18 cellular contexts compared by ENCODE assay signal in the genomic region with DNA sequence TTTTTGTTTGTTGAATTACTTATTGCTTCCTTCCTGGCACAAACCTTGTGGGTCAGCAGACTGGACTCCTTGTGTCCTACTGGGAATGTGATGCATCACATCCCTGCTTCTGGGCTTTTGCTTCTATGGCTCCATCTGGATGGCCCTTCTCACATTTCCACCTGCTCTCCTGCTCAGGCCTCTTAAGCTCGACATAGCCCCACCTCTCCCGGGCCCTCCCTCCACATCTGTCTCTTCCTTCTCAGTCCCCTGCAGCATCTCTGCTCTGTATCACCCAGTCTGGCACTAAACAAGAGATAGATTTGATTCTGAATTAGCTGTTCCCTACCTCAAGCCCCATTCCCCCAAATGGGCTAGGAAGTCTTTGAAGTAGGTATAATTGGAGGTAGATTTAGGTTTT.
DNase-seq lines count a peak whose midpoint lies in the region; ATAC-seq and TF ChIP-seq lines count a peak whose summit lies in the region.
"Had no signal": no experiment of that assay in that cellular context is flagged by ENCODE, and none has a peak within 500 bp of the region (broad histone marks: within the 10 kb centered on the region; RNA-seq: fewer than 3 reads in every experiment).

No MANE protein-coding gene starts in this region.

- H3K27me3 Mint-ChIP-seq in WTC11 (ENCODE audit: low read depth), result no peaks in the 10 kb centered on the region

- no peaks in the 10 kb centered on the region for H3K36me3 Mint-ChIP-seq in WTC11

- H3K4me3 Mint-ChIP-seq in WTC11, result no peak overlapping the region
- H3K4me3 Mint-ChIP-seq: CD4-positive, alpha-beta T cell; HFFc6 had no signal

- POLR2A ChIA-PET in WTC11 (lab: Charles Lee), result interaction anchor here (0.6 kb wide), 2 partner anchors 26 to 1221 kb away, joined by 3 to 4 read pairs; no protein-coding TSS in a partner anchor

- peak; percentile 17 for DNase-seq in DMS 273 (lab: John Stamatoyannopoulos, UW; ENCODE audit: unreplicated experiment)
- no peak for DNase-seq in DMS 273 treated with DMSO at 0.1 percent for 48 hours (lab: John Stamatoyannopoulos, UW)
- peak; percentile 31 for DNase-seq in NCI-H510A treated with DMSO at 0.1 percent for 48 hours (lab: John Stamatoyannopoulos, UW)
- no peak for DNase-seq in NCI-H510A (lab: John Stamatoyannopoulos, UW)
- DNase-seq in WTC11 (ENCODE audit: low spot score), result no peak
- DNase-seq in SKM-1 (lab: John Stamatoyannopoulos, UW; ENCODE audit: unreplicated experiment), result no peak
- no peak for DNase-seq in HUDEP-2 (lab: John Stamatoyannopoulos, UW; ENCODE audit: unreplicated experiment in 76 of 76)
- DNase-seq: AML-193; Caco-2; CD4-positive, alpha-beta T cell; DMS79 treated with DMSO at 0.1 percent for 48 hours; GF-D8; GOT3; H7; HFFc6; IMR-90 had no signal

- no peak for TF ChIP-seq CTCF in WTC11 (IDR thresholded peaks at IDR 0.05)

- H3K27ac Mint-ChIP-seq in WTC11, result no peak overlapping the region
- H3K27ac Mint-ChIP-seq: CD4-positive, alpha-beta T cell; HFFc6 had no signal

- H3K9me3 Mint-ChIP-seq in WTC11, result no peaks in the 10 kb centered on the region
- H3K9me3 Mint-ChIP-seq: CD4-positive, alpha-beta T cell had no signal

- H3K4me1 Mint-ChIP-seq in WTC11, result no peaks in the 10 kb centered on the region

- peak; percentile 60 for ATAC-seq in WTC11
- ATAC-seq: A549, HCT116 had no signal

- CTCF ChIA-PET in WTC11 (lab: Charles Lee), result interaction anchor here (0.9 to 1.7 kb wide), 2 partner anchors 79 to 207 kb away, joined by 3 to 4 read pairs; no protein-coding TSS in a partner anchor

TF ChIP-seq in WTC11, 78 proteins besides CTCF, POLR2A, EP300 and RAD21 (continues in another document):
- TF ChIP-seq ZMAT4 (CRISPR knock-in tag; IDR thresholded peaks at IDR 0.05) (no peak), TEAD4 (CRISPR knock-in tag; IDR thresholded peaks at IDR 0.05) (no peak), IRF1 (CRISPR knock-in tag; IDR thresholded peaks at IDR 0.05) (no peak), NR2C2 (CRISPR knock-in tag; IDR thresholded peaks at IDR 0.05) (no peak), EMX1 (CRISPR knock-in tag; IDR thresholded peaks at IDR 0.05) (no peak), ZNF671 (CRISPR knock-in tag; IDR thresholded peaks at IDR 0.05) (no peak), RORB (CRISPR knock-in tag; IDR thresholded peaks at IDR 0.05) (no peak), RELA (CRISPR knock-in tag; IDR thresholded peaks at IDR 0.05; ENCODE audit: borderline replicate concordance) (no peak), CDX4 (CRISPR knock-in tag; IDR thresholded peaks at IDR 0.05; ENCODE audit: borderline replicate concordance) (no peak), SMAD4 (CRISPR knock-in tag; IDR thresholded peaks at IDR 0.05) (no peak), ATF6 (CRISPR knock-in tag; IDR thresholded peaks at IDR 0.05) (no peak), ZNF423 (CRISPR knock-in tag; IDR thresholded peaks at IDR 0.05) (no peak), FOXK1 (CRISPR knock-in tag; IDR thresholded peaks at IDR 0.05) (no peak), ESRRA (CRISPR knock-in tag; IDR thresholded peaks at IDR 0.05; ENCODE audit: borderline replicate concordance) (no peak), CREB1 (CRISPR knock-in tag; IDR thresholded peaks at IDR 0.05) (no peak)
- TF ChIP-seq, protein P1, sequence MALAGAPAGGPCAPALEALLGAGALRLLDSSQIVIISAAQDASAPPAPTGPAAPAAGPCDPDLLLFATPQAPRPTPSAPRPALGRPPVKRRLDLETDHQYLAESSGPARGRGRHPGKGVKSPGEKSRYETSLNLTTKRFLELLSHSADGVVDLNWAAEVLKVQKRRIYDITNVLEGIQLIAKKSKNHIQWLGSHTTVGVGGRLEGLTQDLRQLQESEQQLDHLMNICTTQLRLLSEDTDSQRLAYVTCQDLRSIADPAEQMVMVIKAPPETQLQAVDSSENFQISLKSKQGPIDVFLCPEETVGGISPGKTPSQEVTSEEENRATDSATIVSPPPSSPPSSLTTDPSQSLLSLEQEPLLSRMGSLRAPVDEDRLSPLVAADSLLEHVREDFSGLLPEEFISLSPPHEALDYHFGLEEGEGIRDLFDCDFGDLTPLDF (CRISPR knock-in tag; IDR thresholded peaks at IDR 0.05), result no peak
- TF ChIP-seq, protein P2, sequence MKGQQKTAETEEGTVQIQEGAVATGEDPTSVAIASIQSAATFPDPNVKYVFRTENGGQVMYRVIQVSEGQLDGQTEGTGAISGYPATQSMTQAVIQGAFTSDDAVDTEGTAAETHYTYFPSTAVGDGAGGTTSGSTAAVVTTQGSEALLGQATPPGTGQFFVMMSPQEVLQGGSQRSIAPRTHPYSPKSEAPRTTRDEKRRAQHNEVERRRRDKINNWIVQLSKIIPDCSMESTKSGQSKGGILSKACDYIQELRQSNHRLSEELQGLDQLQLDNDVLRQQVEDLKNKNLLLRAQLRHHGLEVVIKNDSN (CRISPR knock-in tag; IDR thresholded peaks at IDR 0.05), result no peak
- TF ChIP-seq, protein P3, sequence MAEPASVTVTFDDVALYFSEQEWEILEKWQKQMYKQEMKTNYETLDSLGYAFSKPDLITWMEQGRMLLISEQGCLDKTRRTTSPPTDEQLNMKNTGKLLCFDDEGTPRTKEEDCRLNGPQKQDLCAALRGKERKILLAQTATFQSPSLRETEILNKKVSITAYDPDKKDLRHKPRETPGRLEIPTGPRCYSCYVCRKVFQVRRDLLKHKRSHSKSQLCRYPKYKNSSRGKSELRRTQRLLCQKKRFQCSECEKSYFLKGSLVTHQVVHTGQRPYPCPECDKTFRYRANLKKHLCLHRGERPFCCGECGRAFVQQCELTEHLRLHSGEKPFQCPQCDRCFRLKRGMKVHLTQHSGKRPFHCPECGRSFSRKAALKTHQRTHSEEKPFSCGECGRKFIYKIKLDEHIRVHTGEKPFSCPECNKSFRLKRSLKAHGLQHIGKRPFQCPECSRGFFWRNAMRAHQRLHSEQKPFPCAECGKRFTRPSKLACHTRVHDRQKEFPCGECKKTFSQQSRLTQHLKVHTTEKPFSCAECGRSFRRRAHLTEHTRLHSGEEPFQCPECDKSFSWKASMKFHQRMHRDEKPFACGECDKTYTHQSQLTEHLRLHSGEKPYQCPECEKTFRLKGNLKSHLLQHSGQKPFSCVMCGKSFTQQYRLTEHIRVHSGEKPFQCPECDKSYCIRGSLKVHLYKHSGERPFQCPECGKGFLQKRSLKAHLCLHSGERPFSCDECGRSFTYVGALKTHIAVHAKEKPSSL (CRISPR knock-in tag; conservative IDR thresholded peaks at IDR 0.05), result no peak
- TF ChIP-seq, protein P4, sequence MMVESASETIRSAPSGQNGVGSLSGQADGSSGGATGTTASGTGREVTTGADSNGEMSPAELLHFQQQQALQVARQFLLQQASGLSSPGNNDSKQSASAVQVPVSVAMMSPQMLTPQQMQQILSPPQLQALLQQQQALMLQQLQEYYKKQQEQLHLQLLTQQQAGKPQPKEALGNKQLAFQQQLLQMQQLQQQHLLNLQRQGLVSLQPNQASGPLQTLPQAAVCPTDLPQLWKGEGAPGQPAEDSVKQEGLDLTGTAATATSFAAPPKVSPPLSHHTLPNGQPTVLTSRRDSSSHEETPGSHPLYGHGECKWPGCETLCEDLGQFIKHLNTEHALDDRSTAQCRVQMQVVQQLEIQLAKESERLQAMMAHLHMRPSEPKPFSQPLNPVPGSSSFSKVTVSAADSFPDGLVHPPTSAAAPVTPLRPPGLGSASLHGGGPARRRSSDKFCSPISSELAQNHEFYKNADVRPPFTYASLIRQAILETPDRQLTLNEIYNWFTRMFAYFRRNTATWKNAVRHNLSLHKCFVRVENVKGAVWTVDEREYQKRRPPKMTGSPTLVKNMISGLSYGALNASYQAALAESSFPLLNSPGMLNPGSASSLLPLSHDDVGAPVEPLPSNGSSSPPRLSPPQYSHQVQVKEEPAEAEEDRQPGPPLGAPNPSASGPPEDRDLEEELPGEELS (CRISPR knock-in tag; IDR thresholded peaks at IDR 0.05), result no peak

Comparison
In these comparisons a context has a peak if more than half of its experiments do, and no peak if none do; other contexts are left out.
1. DNase-seq: peak in DMS 273 (single experiment) and NCI-H510A treated with DMSO at 0.1 percent for 48 hours (single experiment); none in DMS 273 treated with DMSO at 0.1 percent for 48 hours (single experiment), NCI-H510A (single experiment), WTC11 (single experiment), SKM-1 (single experiment) and HUDEP-2 (0 of 76).